ENCODE assay signal across 9 cellular contexts in the genomic region with DNA sequence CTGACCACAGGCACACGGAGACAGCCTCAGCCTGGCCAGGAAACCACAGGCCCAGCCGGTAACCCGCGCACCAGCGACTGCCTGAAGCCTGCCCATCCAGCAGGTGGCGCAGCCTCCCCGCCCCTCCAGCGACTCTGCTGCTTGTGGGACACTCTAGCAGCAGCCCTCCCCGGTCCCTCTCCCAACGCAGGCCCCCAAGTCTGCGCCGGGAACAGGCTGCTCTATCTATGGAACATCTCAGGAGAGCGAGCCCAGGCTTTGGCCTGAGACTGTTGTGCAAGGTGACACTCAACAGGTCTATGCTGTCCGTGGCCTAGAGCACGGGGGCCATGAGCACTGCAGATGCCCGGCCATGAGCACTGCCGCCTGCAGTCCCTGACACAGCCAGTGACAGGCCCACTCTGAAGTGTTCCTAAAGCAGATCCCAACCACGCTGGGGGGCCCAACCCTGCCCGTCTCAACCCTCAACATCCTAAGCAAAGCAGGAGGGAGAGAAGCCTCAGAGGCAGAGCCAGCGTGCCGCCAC. TPM values are rescaled to one million over a fixed set of nuclear protein-coding genes. Genes with fewer than 3 reads are reported as not detected.
DNase-seq lines count a peak whose midpoint lies in the region; ATAC-seq and TF ChIP-seq lines count a peak whose summit lies in the region.
"Had no signal": no experiment of that assay in that cellular context is flagged by ENCODE, and none has a peak within 500 bp of the region (broad histone marks: within the 10 kb centered on the region; RNA-seq: fewer than 3 reads in every experiment).

No MANE protein-coding gene starts in this region.

- no peaks in the 10 kb centered on the region for H3K4me1 Mint-ChIP-seq in CD8-positive, alpha-beta T cell (ENCODE audit: low read depth)
- peaks cover 5% of the 10 kb centered on the region for H3K4me1 Mint-ChIP-seq in activated T-cell treated with anti-CD3 and anti-CD28 coated beads, Interleukin-2, amount 50 U/mL, for 4 hours (ENCODE audit: low read depth)
- H3K4me1 Mint-ChIP-seq: IgD-negative memory B cell had no signal

- peak in 2 of 7 experiments; percentile 26 to 33 for DNase-seq in CD8-positive, alpha-beta T cell
- DNase-seq in HL-60 (ENCODE audit: low read depth in 1 of 2, low spot score in 1 of 2) (peak; percentile 32 to 71), left colon (no peak), NCI-H2029 treated with DMSO at 0.1 percent for 48 hours (lab: John Stamatoyannopoulos, UW) (no peak), NOMO-1 (lab: John Stamatoyannopoulos, UW; ENCODE audit: unreplicated experiment in 2 of 2) (no peak), NCI-H2196 treated with DMSO at 0.1 percent for 48 hours (lab: John Stamatoyannopoulos, UW; ENCODE audit: unreplicated experiment) (no peak)
- DNase-seq in activated T-cell treated with anti-CD3 and anti-CD28 coated beads, Interleukin-2, amount 50 U/mL, for 4 hours: no peak

- peaks cover 50% of the 10 kb centered on the region for H3K36me3 ChIP-seq in CD8-positive, alpha-beta T cell (ENCODE audit: insufficient read depth, low read length)

- CTCF ChIA-PET in CD8-positive, alpha-beta T cell (lab: Charles Lee): no interaction called here

- no peaks in the 10 kb centered on the region for H3K27me3 Mint-ChIP-seq in CD8-positive, alpha-beta T cell (ENCODE audit: low read depth)
- no peaks in the 10 kb centered on the region for H3K27me3 Mint-ChIP-seq in activated T-cell treated with anti-CD3 and anti-CD28 coated beads, Interleukin-2, amount 50 U/mL, for 4 hours (ENCODE audit: low read depth)
- H3K27me3 Mint-ChIP-seq: IgD-negative memory B cell had no signal

- no peaks in the 10 kb centered on the region for H3K9me3 Mint-ChIP-seq in CD8-positive, alpha-beta T cell
- H3K9me3 Mint-ChIP-seq in activated T-cell treated with anti-CD3 and anti-CD28 coated beads, Interleukin-2, amount 50 U/mL, for 4 hours: no peaks in the 10 kb centered on the region

- intact Hi-C loops in CD8-positive, alpha-beta T cell (cut with DNase I, micrococcal nuclease): no loop called here
- intact Hi-C loops in left colon (cut with DNase I, micrococcal nuclease): no loop called here

- POLR2A ChIA-PET in CD8-positive, alpha-beta T cell (lab: Charles Lee): no interaction called here

- peaks cover 84% of the 10 kb centered on the region for H3K36me3 Mint-ChIP-seq in CD8-positive, alpha-beta T cell
- peaks cover 41% of the 10 kb centered on the region for H3K36me3 Mint-ChIP-seq in activated T-cell treated with anti-CD3 and anti-CD28 coated beads, Interleukin-2, amount 50 U/mL, for 4 hours (ENCODE audit: insufficient read depth)

- H3K4me3 Mint-ChIP-seq in CD8-positive, alpha-beta T cell: no peak overlapping the region
- no peak overlapping the region for H3K4me3 Mint-ChIP-seq in activated T-cell treated with anti-CD3 and anti-CD28 coated beads, Interleukin-2, amount 50 U/mL, for 4 hours
- H3K4me3 Mint-ChIP-seq: IgD-negative memory B cell had no signal

- no peaks in the 10 kb centered on the region for H3K4me1 ChIP-seq in CD8-positive, alpha-beta T cell (ENCODE audit: insufficient read depth, low read length)

- no peak overlapping the region for H3K27ac ChIP-seq in CD8-positive, alpha-beta T cell (ENCODE audit: low read depth, low read length)
- H3K27ac ChIP-seq in HL-60 (replicated peaks): peak overlapping the region; percentile 19; the same call in 1 of the 2 replicates

- no peak overlapping the region for H3K27ac Mint-ChIP-seq in CD8-positive, alpha-beta T cell
- H3K27ac Mint-ChIP-seq: IgD-negative memory B cell had no signal

- TF ChIP-seq CTCF in CD8-positive, alpha-beta T cell (IDR thresholded peaks at IDR 0.05): peak; percentile 23
- TF ChIP-seq CTCF in HL-60 (IDR thresholded peaks at IDR 0.05; ENCODE audit: insufficient read depth, low read length): peak; percentile 86

- no peaks in the 10 kb centered on the region for H3K9me3 ChIP-seq in CD8-positive, alpha-beta T cell (ENCODE audit: low read length)

- H3K27me3 ChIP-seq in CD8-positive, alpha-beta T cell (ENCODE audit: insufficient read depth, low read length): no peaks in the 10 kb centered on the region
- no peaks in the 10 kb centered on the region for H3K27me3 ChIP-seq in HL-60 (ENCODE audit: insufficient read depth, poor library complexity, severe bottlenecking)

- peak; percentile 61 for ATAC-seq in CD8-positive, alpha-beta T cell
- ATAC-seq in activated T-cell treated with anti-CD3 and anti-CD28 coated beads, Interleukin-2, amount 50 U/mL, for 4 hours: peak; percentile 52 to 57
- peak; percentile 46 for ATAC-seq in left colon
- ATAC-seq in HG03460 (IDR thresholded peaks at IDR 0.05; ENCODE audit: unreplicated experiment): no peak

- no peak overlapping the region for H3K4me3 ChIP-seq in CD8-positive, alpha-beta T cell (ENCODE audit: low read depth, low read length)
- no peak overlapping the region for H3K4me3 ChIP-seq in HL-60 (replicated peaks; ENCODE audit: insufficient read depth, low read length)

RNA-seq across cellular contexts. Expression of a gene that starts 28.4 kb away (rescaled TPM):
- 10 to 100 TPM; 13.2 to 13.3 TPM for total RNA-seq in CD8-positive, alpha-beta T cell
- 10 to 100 TPM; 66.9 to 88.9 (median 86.2) TPM for total RNA-seq in activated T-cell treated with anti-CD3 and anti-CD28 coated beads, Interleukin-2, amount 50 U/mL, for 4 hours
- total RNA-seq in left colon: 10 to 100 TPM; 10.5 to 21.5 TPM

RNA-seq across cellular contexts. Expression of a gene that starts 42.2 kb away (rescaled TPM):
- 10 to 100 TPM; 18.0 to 18.2 TPM for total RNA-seq in CD8-positive, alpha-beta T cell
- 10 to 100 TPM; 18.6 to 26.6 (median 20.6) TPM for total RNA-seq in activated T-cell treated with anti-CD3 and anti-CD28 coated beads, Interleukin-2, amount 50 U/mL, for 4 hours
- 10 to 100 TPM; 35.7 to 38.2 TPM for total RNA-seq in left colon

Comparison
In these comparisons a context has a peak if more than half of its experiments do, and no peak if none do; other contexts are left out.
1. DNase-seq: peak in HL-60 (2 of 2); none in activated T-cell treated with anti-CD3 and anti-CD28 coated beads, Interleukin-2, amount 50 U/mL, for 4 hours (single experiment), left colon (0 of 2), NCI-H2029 treated with DMSO at 0.1 percent for 48 hours (single experiment), NOMO-1 (0 of 2) and NCI-H2196 treated with DMSO at 0.1 percent for 48 hours (single experiment).